In genomic region chr17:19270347-19270950, GRCh38 we compare ENCODE assay signal across 14 cellular contexts. TPM values are rescaled to one million over a fixed set of nuclear protein-coding genes. Genes with fewer than 3 reads are reported as not detected.
DNase-seq lines count a peak whose midpoint lies in the region; ATAC-seq and TF ChIP-seq lines count a peak whose summit lies in the region.
"Had no signal": no experiment of that assay in that cellular context is flagged by ENCODE, and none has a peak within 500 bp of the region (broad histone marks: within the 10 kb centered on the region; RNA-seq: fewer than 3 reads in every experiment).

No MANE protein-coding gene starts in this region.

- H3K4me1 ChIP-seq in mucosa of descending colon (ENCODE audit: low read depth) (peaks cover 31% of the 10 kb centered on the region), A673 (ENCODE audit: insufficient read depth, low read length, poor library complexity, severe bottlenecking) (no peaks in the 10 kb centered on the region)

- H3K4me3 ChIP-seq in mucosa of descending colon (no peak overlapping the region), A673 (ENCODE audit: low read depth, low read length, poor library complexity, severe bottlenecking) (no peak overlapping the region)
- H3K4me3 ChIP-seq: skin epidermis had no signal

- no TSS peak for BruUV-seq in A673 (replicated peaks; lab: Mats Ljungman, UMichigan)

- ATAC-seq in Right ventricle myocardium inferior: peak; percentile 21
- peak; percentile 10 for ATAC-seq in mucosa of descending colon
- ATAC-seq in GM18868 (IDR thresholded peaks at IDR 0.05; ENCODE audit: unreplicated experiment): no peak
- ATAC-seq: T-cell had no signal

- TF ChIP-seq CTCF in mucosa of descending colon (IDR thresholded peaks at IDR 0.05) (no peak), A673 (conservative IDR thresholded peaks at IDR 0.05; ENCODE audit: low read depth, low read length) (no peak)

- POLR2A ChIA-PET in A673 (lab: Charles Lee; ENCODE audit: low non-redundant PET): no interaction called here

- intact Hi-C loops in Right ventricle myocardium inferior (cut with DNase I): loop anchor here (2.0 kb wide), 1 partner anchor 20 kb away; no protein-coding TSS in a partner anchor
- intact Hi-C loops in cardiac septum (cut with DNase I): loop anchor here (5.0 kb wide), 1 partner anchor 47 kb away; no protein-coding TSS in a partner anchor
- intact Hi-C loops in mucosa of descending colon (cut with DNase I, micrococcal nuclease): no loop called here
- intact Hi-C loops in A673 (cut with micrococcal nuclease; ENCODE audit: unreplicated experiment): no loop called here

- H3K9me3 ChIP-seq in mucosa of descending colon: no peaks in the 10 kb centered on the region
- no peaks in the 10 kb centered on the region for H3K9me3 ChIP-seq in A673 (ENCODE audit: low read depth, low read length, poor library complexity, severe bottlenecking)

- H3K27ac ChIP-seq in A673 (ENCODE audit: low read depth, low read length, poor library complexity, severe bottlenecking): no peak overlapping the region

- DNase-seq in Right ventricle myocardium inferior (ENCODE audit: missing footprints) (no peak), cardiac septum (ENCODE audit: low spot score) (no peak), dermis blood vessel endothelial cell (peak; percentile 43), mucosa of descending colon (peak in 1 of 3 donors; percentile 46), NCI-H1105 treated with DMSO at 0.1 percent for 48 hours (lab: John Stamatoyannopoulos, UW) (no peak), A673 (ENCODE audit: low spot score) (no peak), NCI-H82 treated with DMSO at 0.1 percent for 48 hours (lab: John Stamatoyannopoulos, UW; ENCODE audit: unreplicated experiment) (no peak)
- DNase-seq: activated CD4-positive, alpha-beta memory T cell treated with anti-CD3 and anti-CD28 coated beads for 36 hours; activated naive CD4-positive, alpha-beta T cell; cortex of kidney; NCI-H82; T-cell had no signal

- no peaks in the 10 kb centered on the region for H3K27me3 ChIP-seq in A673 (replicated peaks; ENCODE audit: insufficient read depth, low read depth, low read length, poor library complexity)

- no peaks in the 10 kb centered on the region for H3K36me3 ChIP-seq in mucosa of descending colon (ENCODE audit: low read depth)
- no peaks in the 10 kb centered on the region for H3K36me3 ChIP-seq in A673 (ENCODE audit: insufficient read depth, low read length, poor library complexity, severe bottlenecking)

- CTCF ChIA-PET in A673 (lab: Charles Lee): interaction anchor here (0.5 kb wide), 1 partner anchor 80 kb away, joined by 3 read pairs; no protein-coding TSS in a partner anchor

RNA-seq across cellular contexts. Expression of gene EPN2, which starts 33.3 kb away (rescaled TPM):
- total RNA-seq in Right ventricle myocardium inferior (85.5 TPM), cardiac septum (78.4 TPM), dermis blood vessel endothelial cell (31.1 and 34.2 TPM in 2 replicates), mucosa of descending colon (10 to 100 TPM; 32.6 to 75.8 (median 45.0) TPM), A673 (2021) (52.0 and 55.6 TPM in 2 replicates)

Comparison
In these comparisons a context has a peak if more than half of its experiments do, and no peak if none do; other contexts are left out.
1. intact Hi-C loops: an anchor here in Right ventricle myocardium inferior (2.0 kb wide) and cardiac septum (5.0 kb wide); none called in mucosa of descending colon and A673.